1 cellular context compared by ENCODE assay signal in the genomic region with DNA sequence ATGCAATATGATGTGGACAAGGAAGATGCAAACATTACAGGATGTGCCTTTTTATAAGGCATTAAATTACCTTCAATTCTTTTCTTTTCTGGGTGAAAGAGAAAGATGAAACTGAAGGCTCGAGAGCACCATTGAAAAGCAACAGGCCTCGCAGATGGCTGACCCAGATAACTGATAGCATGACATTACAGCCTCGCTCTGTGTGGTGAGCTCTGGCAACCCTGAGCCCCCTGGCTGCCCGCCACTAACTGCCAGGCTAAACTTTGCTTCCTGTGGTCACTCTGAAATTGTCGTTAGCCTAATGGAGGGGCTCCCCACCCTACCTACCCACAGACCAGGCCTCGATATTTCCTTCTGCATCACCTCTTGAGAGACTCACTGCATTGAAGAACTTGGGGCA.
TF ChIP-seq lines count a peak whose summit lies in the region.

No MANE protein-coding gene starts in this region.

TF ChIP-seq in K562, 482 proteins besides CTCF, POLR2A, EP300 and RAD21 (continued from another document):
- no peak for TF ChIP-seq YY1 (IDR thresholded peaks at IDR 0.05; ENCODE audit: borderline replicate concordance in 1 of 3, control insufficient read depth in 1 of 3, extremely low read depth in 1 of 3, insufficient read depth in 3 of 3, insufficient read length in 1 of 3, insufficient replicate concordance in 2 of 3, low read depth in 1 of 3, low read length in 2 of 3)
- TF ChIP-seq, protein P1, sequence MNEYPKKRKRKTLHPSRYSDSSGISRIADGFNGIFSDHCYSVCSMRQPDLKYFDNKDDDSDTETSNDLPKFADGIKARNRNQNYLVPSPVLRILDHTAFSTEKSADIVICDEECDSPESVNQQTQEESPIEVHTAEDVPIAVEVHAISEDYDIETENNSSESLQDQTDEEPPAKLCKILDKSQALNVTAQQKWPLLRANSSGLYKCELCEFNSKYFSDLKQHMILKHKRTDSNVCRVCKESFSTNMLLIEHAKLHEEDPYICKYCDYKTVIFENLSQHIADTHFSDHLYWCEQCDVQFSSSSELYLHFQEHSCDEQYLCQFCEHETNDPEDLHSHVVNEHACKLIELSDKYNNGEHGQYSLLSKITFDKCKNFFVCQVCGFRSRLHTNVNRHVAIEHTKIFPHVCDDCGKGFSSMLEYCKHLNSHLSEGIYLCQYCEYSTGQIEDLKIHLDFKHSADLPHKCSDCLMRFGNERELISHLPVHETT (CRISPR knock-in tag; conservative IDR thresholded peaks at IDR 0.05 in 1 of 2, IDR thresholded peaks at IDR 0.05 in 1 of 2), result peak in 1 of 2 experiments; percentile 34; a peak in 1 of 4 replicates
- TF ChIP-seq SAP30 (IDR thresholded peaks at IDR 0.05; ENCODE audit: borderline replicate concordance, insufficient read depth, low read depth, low read length, poor library complexity, severe bottlenecking), result no peak
- TF ChIP-seq, protein P2, sequence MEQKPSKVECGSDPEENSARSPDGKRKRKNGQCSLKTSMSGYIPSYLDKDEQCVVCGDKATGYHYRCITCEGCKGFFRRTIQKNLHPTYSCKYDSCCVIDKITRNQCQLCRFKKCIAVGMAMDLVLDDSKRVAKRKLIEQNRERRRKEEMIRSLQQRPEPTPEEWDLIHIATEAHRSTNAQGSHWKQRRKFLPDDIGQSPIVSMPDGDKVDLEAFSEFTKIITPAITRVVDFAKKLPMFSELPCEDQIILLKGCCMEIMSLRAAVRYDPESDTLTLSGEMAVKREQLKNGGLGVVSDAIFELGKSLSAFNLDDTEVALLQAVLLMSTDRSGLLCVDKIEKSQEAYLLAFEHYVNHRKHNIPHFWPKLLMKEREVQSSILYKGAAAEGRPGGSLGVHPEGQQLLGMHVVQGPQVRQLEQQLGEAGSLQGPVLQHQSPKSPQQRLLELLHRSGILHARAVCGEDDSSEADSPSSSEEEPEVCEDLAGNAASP (IDR thresholded peaks at IDR 0.05), result no peak
- TF ChIP-seq BACH1 (tag; IDR thresholded peaks at IDR 0.05), result 0 out of 2 replicates have a peak, but pooled peaks have one; percentile 45
- TF ChIP-seq CHCHD3 (CRISPR knock-in tag; IDR thresholded peaks at IDR 0.05), result no peak
- no peak for TF ChIP-seq STAG1 (CRISPR knock-in tag; IDR thresholded peaks at IDR 0.05; ENCODE audit: borderline replicate concordance)
- TF ChIP-seq TOE1 (IDR thresholded peaks at IDR 0.05; ENCODE audit: borderline replicate concordance), result no peak
- no peak for TF ChIP-seq TOE1 (CRISPR knock-in tag; IDR thresholded peaks at IDR 0.05; ENCODE audit: borderline replicate concordance, low read depth)
- no peak for TF ChIP-seq SP2 (IDR thresholded peaks at IDR 0.05; ENCODE audit: extremely low read depth, low read depth, low read length, poor library complexity, severe bottlenecking)
- TF ChIP-seq POLR2G (IDR thresholded peaks at IDR 0.05; ENCODE audit: low read depth, low read length), result no peak
- TF ChIP-seq GTF2E2 (tag; IDR thresholded peaks at IDR 0.05), result no peak
- peak; percentile 38 for TF ChIP-seq TCF3 (CRISPR knock-in tag; IDR thresholded peaks at IDR 0.05)
- TF ChIP-seq FOXJ2 (tag; IDR thresholded peaks at IDR 0.05), result no peak
- no peak for TF ChIP-seq ZNF174 (CRISPR knock-in tag; IDR thresholded peaks at IDR 0.05)
- peak; percentile 24; the same call in 1 of the 2 replicates for TF ChIP-seq NFIC (IDR thresholded peaks at IDR 0.05)
- TF ChIP-seq, protein P3, sequence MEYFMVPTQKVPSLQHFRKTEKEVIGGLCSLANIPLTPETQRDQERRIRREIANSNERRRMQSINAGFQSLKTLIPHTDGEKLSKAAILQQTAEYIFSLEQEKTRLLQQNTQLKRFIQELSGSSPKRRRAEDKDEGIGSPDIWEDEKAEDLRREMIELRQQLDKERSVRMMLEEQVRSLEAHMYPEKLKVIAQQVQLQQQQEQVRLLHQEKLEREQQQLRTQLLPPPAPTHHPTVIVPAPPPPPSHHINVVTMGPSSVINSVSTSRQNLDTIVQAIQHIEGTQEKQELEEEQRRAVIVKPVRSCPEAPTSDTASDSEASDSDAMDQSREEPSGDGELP (CRISPR knock-in tag; IDR thresholded peaks at IDR 0.05; ENCODE audit: borderline replicate concordance), result no peak
- TF ChIP-seq, protein P4, sequence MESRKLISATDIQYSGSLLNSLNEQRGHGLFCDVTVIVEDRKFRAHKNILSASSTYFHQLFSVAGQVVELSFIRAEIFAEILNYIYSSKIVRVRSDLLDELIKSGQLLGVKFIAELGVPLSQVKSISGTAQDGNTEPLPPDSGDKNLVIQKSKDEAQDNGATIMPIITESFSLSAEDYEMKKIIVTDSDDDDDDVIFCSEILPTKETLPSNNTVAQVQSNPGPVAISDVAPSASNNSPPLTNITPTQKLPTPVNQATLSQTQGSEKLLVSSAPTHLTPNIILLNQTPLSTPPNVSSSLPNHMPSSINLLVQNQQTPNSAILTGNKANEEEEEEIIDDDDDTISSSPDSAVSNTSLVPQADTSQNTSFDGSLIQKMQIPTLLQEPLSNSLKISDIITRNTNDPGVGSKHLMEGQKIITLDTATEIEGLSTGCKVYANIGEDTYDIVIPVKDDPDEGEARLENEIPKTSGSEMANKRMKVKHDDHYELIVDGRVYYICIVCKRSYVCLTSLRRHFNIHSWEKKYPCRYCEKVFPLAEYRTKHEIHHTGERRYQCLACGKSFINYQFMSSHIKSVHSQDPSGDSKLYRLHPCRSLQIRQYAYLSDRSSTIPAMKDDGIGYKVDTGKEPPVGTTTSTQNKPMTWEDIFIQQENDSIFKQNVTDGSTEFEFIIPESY (CRISPR knock-in tag; IDR thresholded peaks at IDR 0.05), result no peak
- TF ChIP-seq ZNF764 (CRISPR knock-in tag; IDR thresholded peaks at IDR 0.05; ENCODE audit: low read depth), result no peak
- TF ChIP-seq HDGF (IDR thresholded peaks at IDR 0.05), result no peak
- TF ChIP-seq, protein P5, sequence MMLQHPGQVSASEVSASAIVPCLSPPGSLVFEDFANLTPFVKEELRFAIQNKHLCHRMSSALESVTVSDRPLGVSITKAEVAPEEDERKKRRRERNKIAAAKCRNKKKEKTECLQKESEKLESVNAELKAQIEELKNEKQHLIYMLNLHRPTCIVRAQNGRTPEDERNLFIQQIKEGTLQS (IDR thresholded peaks at IDR 0.05), result no peak
- TF ChIP-seq, protein P5 (CRISPR knock-in tag; conservative IDR thresholded peaks at IDR 0.05), result no peak
- TF ChIP-seq ZFP1 (CRISPR knock-in tag; IDR thresholded peaks at IDR 0.05), result no peak
- no peak for TF ChIP-seq STAT5B (CRISPR knock-in tag; IDR thresholded peaks at IDR 0.05)
- TF ChIP-seq XRCC3 (IDR thresholded peaks at IDR 0.05), result no peak
- no peak for TF ChIP-seq CTBP1 (IDR thresholded peaks at IDR 0.05; ENCODE audit: borderline replicate concordance)
- peak; percentile 46 for TF ChIP-seq TAL1 (IDR thresholded peaks at IDR 0.05)
- TF ChIP-seq ZNF830 (CRISPR knock-in tag; IDR thresholded peaks at IDR 0.05), result no peak
- no peak for TF ChIP-seq ZNF165 (CRISPR knock-in tag; IDR thresholded peaks at IDR 0.05; ENCODE audit: borderline replicate concordance)
- no peak for TF ChIP-seq CBX2 (IDR thresholded peaks at IDR 0.05; ENCODE audit: insufficient read depth, low read length, poor library complexity, severe bottlenecking)
- TF ChIP-seq GATAD2A (IDR thresholded peaks at IDR 0.05), result no peak
- no peak for TF ChIP-seq MCM2 (IDR thresholded peaks at IDR 0.05; ENCODE audit: low read depth)
- TF ChIP-seq L3MBTL2 (IDR thresholded peaks at IDR 0.05), result peak; percentile 37; the same call in 1 of the 2 replicates
- no peak for TF ChIP-seq SP1 (CRISPR knock-in tag; IDR thresholded peaks at IDR 0.05)
